31 cellular contexts compared by ENCODE assay signal in the genomic region with DNA sequence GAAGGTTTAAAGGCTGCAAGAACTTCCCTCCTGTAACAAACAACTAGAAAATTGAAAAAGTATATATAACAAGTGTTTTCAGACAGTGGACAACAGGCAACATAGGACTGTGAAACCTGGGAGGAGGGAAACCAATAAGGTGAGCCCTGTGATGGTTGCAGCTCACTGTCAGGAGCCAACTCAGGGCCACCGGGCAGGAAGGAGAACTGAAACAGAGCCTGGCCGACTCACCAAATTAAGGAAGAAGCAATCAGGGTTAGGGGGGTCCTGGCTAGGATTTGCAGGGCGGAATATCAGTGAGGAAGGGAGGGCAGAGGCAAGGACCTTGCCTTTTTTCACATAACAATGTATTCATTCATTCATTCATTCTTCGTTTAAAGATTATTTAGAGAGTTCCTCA. TPM values are rescaled to one million over a fixed set of nuclear protein-coding genes. Genes with fewer than 3 reads are reported as not detected.
DNase-seq lines count a peak whose midpoint lies in the region; ATAC-seq, FAIRE-seq and TF ChIP-seq lines count a peak whose summit lies in the region.
"Had no signal": no experiment of that assay in that cellular context is flagged by ENCODE, and none has a peak within 500 bp of the region (broad histone marks: within the 10 kb centered on the region; RNA-seq: fewer than 3 reads in every experiment).

No MANE protein-coding gene starts in this region.

- H3K27me3 ChIP-seq in neural progenitor cell (no peaks in the 10 kb centered on the region), HAP-1 (ENCODE audit: low read depth) (peaks cover 44% of the 10 kb centered on the region), SK-N-SH (ENCODE audit: insufficient read depth) (no peaks in the 10 kb centered on the region), gastroesophageal sphincter (peaks cover 17% of the 10 kb centered on the region)
- H3K27me3 ChIP-seq: BLaER1 treated with 17β-estradiol and CSF1 and Interleukin-3, amounts not matched to agents 10 nM and 100 nM had no signal

- POLR2A ChIA-PET in SK-N-SH (lab: Yijun Ruan, JAX) = no interaction called here

- H3K4me1 ChIP-seq in neural progenitor cell (no peaks in the 10 kb centered on the region), HAP-1 (no peaks in the 10 kb centered on the region), SK-N-SH (ENCODE audit: control insufficient read depth in 1 of 2, insufficient read depth in 2 of 2, low read depth in 1 of 2, low read length in 1 of 2) (no peaks in the 10 kb centered on the region), gastroesophageal sphincter (no peaks in the 10 kb centered on the region)
- H3K4me1 ChIP-seq: A549 had no signal

- H3K36me3 ChIP-seq in neural progenitor cell = no peaks in the 10 kb centered on the region
- no peaks in the 10 kb centered on the region for H3K36me3 ChIP-seq in HAP-1 (replicated peaks)
- no peaks in the 10 kb centered on the region for H3K36me3 ChIP-seq in SK-N-SH (replicated peaks in 1 of 2; ENCODE audit: control insufficient read depth in 1 of 2, insufficient read depth in 2 of 2, low read length in 1 of 2)
- H3K36me3 ChIP-seq in gastroesophageal sphincter = no peaks in the 10 kb centered on the region
- H3K36me3 ChIP-seq: BLaER1 treated with 17β-estradiol and CSF1 and Interleukin-3, amounts not matched to agents 10 nM and 100 nM had no signal

- DNase-seq in GM12891 (ENCODE audit: insufficient read length, low spot score) (no peak), MV-4-11 (lab: John Stamatoyannopoulos, UW) (peak; percentile 51), RPMI8226 (peak; percentile 36), neural progenitor cell (ENCODE audit: low spot score) (no peak), HAP-1 (ENCODE audit: low spot score in 2 of 2) (no peak), SK-N-SH (no peak)
- DNase-seq: Caco-2; CD8-positive, alpha-beta T cell; DMS79; EL; GDM1; Kasumi-1; NCI-H1048; NCI-H1417 treated with DMSO at 0.1 percent for 48 hours; NCI-H1694 treated with DMSO at 0.1 percent for 48 hours; NCI-H2081; NCI-H2227 treated with DMSO at 0.1 percent for 48 hours; NCI-H526 treated with DMSO at 0.1 percent for 48 hours; PC-9; SHP77; SW 1271 had no signal

- TF ChIP-seq RAD21 in SK-N-SH (IDR thresholded peaks at IDR 0.05; ENCODE audit: low read length) = no peak

- H3K9me3 ChIP-seq in neural progenitor cell (ENCODE audit: low read depth) = no peaks in the 10 kb centered on the region
- H3K9me3 ChIP-seq in HAP-1 = no peaks in the 10 kb centered on the region
- H3K9me3 ChIP-seq in SK-N-SH = no peaks in the 10 kb centered on the region; the same call in 1 of the 2 replicates
- H3K9me3 ChIP-seq in gastroesophageal sphincter = no peaks in the 10 kb centered on the region
- H3K9me3 ChIP-seq: A549; BLaER1 treated with 17β-estradiol and CSF1 and Interleukin-3, amounts not matched to agents 10 nM and 100 nM; Caco-2 had no signal

- TF ChIP-seq CTCF in neural progenitor cell (IDR thresholded peaks at IDR 0.05) (no peak), SK-N-SH (IDR thresholded peaks at IDR 0.05) (no peak), gastroesophageal sphincter (IDR thresholded peaks at IDR 0.05) (no peak)

- H2AFZ ChIP-seq in neural progenitor cell (replicated peaks) (no peak overlapping the region), SK-N-SH (ENCODE audit: low read depth) (no peak overlapping the region)
- H2AFZ ChIP-seq: PC-9 had no signal

- no peak for ATAC-seq in gastroesophageal sphincter
- ATAC-seq: A549; CD8-positive, alpha-beta T cell had no signal

- 55% methylated on average over 4 of the region's 4 CpGs for WGBS in SK-N-SH (ENCODE audit: low lambda C conversion rate)
- WGBS in gastroesophageal sphincter (ENCODE audit: low coverage in 1 of 2), 2 donors = 53 to 83% methylated on average over 4 of the region's 4 CpGs

- H3K9me2 ChIP-seq in SK-N-SH = no peaks in the 10 kb centered on the region

- CTCF ChIA-PET in SK-N-SH (lab: Yijun Ruan, JAX) = no interaction called here

- H3K79me2 ChIP-seq in neural progenitor cell (ENCODE audit: low read depth) (no peaks in the 10 kb centered on the region), SK-N-SH (ENCODE audit: insufficient read depth) (no peaks in the 10 kb centered on the region)

- no peak for FAIRE-seq in GM12891 (lab: Jason Lieb, UNC)
- FAIRE-seq: GM12892 had no signal

- H4K20me1 ChIP-seq in neural progenitor cell (ENCODE audit: low read depth) (no peaks in the 10 kb centered on the region), SK-N-SH (ENCODE audit: insufficient read depth) (no peaks in the 10 kb centered on the region)
- H4K20me1 ChIP-seq: BLaER1 treated with 17β-estradiol and CSF1 and Interleukin-3, amounts not matched to agents 10 nM and 100 nM had no signal

- H3K27ac ChIP-seq in neural progenitor cell = no peak overlapping the region
- no peak overlapping the region for H3K27ac ChIP-seq in SK-N-SH (ENCODE audit: low read depth in 2 of 2, low read length in 1 of 2)
- H3K27ac ChIP-seq in gastroesophageal sphincter = no peak overlapping the region
- H3K27ac ChIP-seq: A549; BLaER1 treated with 17β-estradiol and CSF1 and Interleukin-3, amounts not matched to agents 10 nM and 100 nM; HL-60; PC-9; RWPE1; SK-N-MC had no signal

- peaks cover 12% of the 10 kb centered on the region for H3K4me1 Mint-ChIP-seq in neural progenitor cell

- no peak overlapping the region for H3K4me3 ChIP-seq in neural progenitor cell
- H3K4me3 ChIP-seq in HAP-1 = no peak overlapping the region
- H3K4me3 ChIP-seq in SK-N-SH (ENCODE audit: low read depth in 2 of 2, low read length in 1 of 2) = no peak overlapping the region
- no peak overlapping the region for H3K4me3 ChIP-seq in gastroesophageal sphincter
- H3K4me3 ChIP-seq: A549; BLaER1 treated with 17β-estradiol and CSF1 and Interleukin-3, amounts not matched to agents 10 nM and 100 nM; PC-9; SK-N-MC had no signal

- no peaks in the 10 kb centered on the region for H3K9me3 Mint-ChIP-seq in neural progenitor cell
- H3K9me3 Mint-ChIP-seq: CD8-positive, alpha-beta T cell; T-helper 1 cell treated with Interleukin-12 subunit alpha and Interleukin-12 subunit beta and Interleukin-4 antibody, amounts not matched to agents 30 μg/mL and 1 μg/mL, for 36 hours had no signal

- no peak overlapping the region for H3K4me3 Mint-ChIP-seq in neural progenitor cell
- H3K4me3 Mint-ChIP-seq: CD8-positive, alpha-beta T cell; T-helper 1 cell treated with Interleukin-12 subunit alpha and Interleukin-12 subunit beta and Interleukin-4 antibody, amounts not matched to agents 30 μg/mL and 1 μg/mL, for 36 hours had no signal

- H3K36me3 Mint-ChIP-seq in neural progenitor cell = no peaks in the 10 kb centered on the region
- H3K36me3 Mint-ChIP-seq: CD8-positive, alpha-beta T cell had no signal

- H3K9ac ChIP-seq in neural progenitor cell = no peak overlapping the region
- no peak overlapping the region for H3K9ac ChIP-seq in SK-N-SH
- H3K9ac ChIP-seq: BLaER1 treated with 17β-estradiol and CSF1 and Interleukin-3, amounts not matched to agents 10 nM and 100 nM had no signal

- H3K4me2 ChIP-seq in neural progenitor cell (no peak overlapping the region), SK-N-SH (no peak overlapping the region)
- H3K4me2 ChIP-seq: A549, PC-9 had no signal

- peak overlapping the region; percentile 65 for H3K27ac Mint-ChIP-seq in neural progenitor cell
- H3K27ac Mint-ChIP-seq: CD8-positive, alpha-beta T cell; T-helper 1 cell treated with Interleukin-12 subunit alpha and Interleukin-12 subunit beta and Interleukin-4 antibody, amounts not matched to agents 30 μg/mL and 1 μg/mL, for 36 hours had no signal

- H3F3A ChIP-seq in neural progenitor cell (ENCODE audit: low read depth) = no peaks in the 10 kb centered on the region
- no peaks in the 10 kb centered on the region for H3F3A ChIP-seq in SK-N-SH (replicated peaks; ENCODE audit: insufficient read depth)

- TF ChIP-seq EP300 in SK-N-SH (IDR thresholded peaks at IDR 0.05; ENCODE audit: borderline replicate concordance in 1 of 2, low read depth in 1 of 2, low read length in 1 of 2) (no peak), gastroesophageal sphincter (IDR thresholded peaks at IDR 0.05) (no peak)

- in situ Hi-C loops in HAP-1 (cut with MboI; ENCODE audit: low sequenced_read_pairs) = no loop called here

- TF ChIP-seq POLR2A in GM12891 (IDR thresholded peaks at IDR 0.05; ENCODE audit: low read depth, low read length) = no peak
- no peak for TF ChIP-seq POLR2A in gastroesophageal sphincter (IDR thresholded peaks at IDR 0.05)

- H3K27me3 Mint-ChIP-seq in neural progenitor cell (ENCODE audit: insufficient read depth, low read depth) = peaks cover 3% of the 10 kb centered on the region

TF ChIP-seq in GM12891, 5 proteins besides CTCF, POLR2A, EP300 and RAD21:
- TF ChIP-seq SPI1 (IDR thresholded peaks at IDR 0.05; ENCODE audit: low read depth, low read length) = peak; percentile 57
- no peak for TF ChIP-seq PAX5 (IDR thresholded peaks at IDR 0.05; ENCODE audit: insufficient read depth, low read length, severe bottlenecking)

TF ChIP-seq in SK-N-SH, 30 proteins besides CTCF, POLR2A, EP300 and RAD21 (continues in another document):
- TF ChIP-seq, protein P1, sequence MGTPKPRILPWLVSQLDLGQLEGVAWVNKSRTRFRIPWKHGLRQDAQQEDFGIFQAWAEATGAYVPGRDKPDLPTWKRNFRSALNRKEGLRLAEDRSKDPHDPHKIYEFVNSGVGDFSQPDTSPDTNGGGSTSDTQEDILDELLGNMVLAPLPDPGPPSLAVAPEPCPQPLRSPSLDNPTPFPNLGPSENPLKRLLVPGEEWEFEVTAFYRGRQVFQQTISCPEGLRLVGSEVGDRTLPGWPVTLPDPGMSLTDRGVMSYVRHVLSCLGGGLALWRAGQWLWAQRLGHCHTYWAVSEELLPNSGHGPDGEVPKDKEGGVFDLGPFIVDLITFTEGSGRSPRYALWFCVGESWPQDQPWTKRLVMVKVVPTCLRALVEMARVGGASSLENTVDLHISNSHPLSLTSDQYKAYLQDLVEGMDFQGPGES (IDR thresholded peaks at IDR 0.05; ENCODE audit: low read depth, low read length) = no peak
- no peak for TF ChIP-seq RFX5 (IDR thresholded peaks at IDR 0.05; ENCODE audit: low read length)

RNA-seq across cellular contexts. Expression of a gene that starts 21.8 kb away (rescaled TPM):
- not detected for polyA plus RNA-seq in GM12891 (2012; ENCODE audit: low read depth, missing spikeins)
- total RNA-seq in neural progenitor cell (ENCODE audit: low replicate concordance) (3.7 and 5.0 TPM in 2 replicates), gastroesophageal sphincter (10 to 100 TPM; 22.2 to 48.1 (median 39.0) TPM)
- polyA plus RNA-seq in SK-N-SH (2012; rRNA removed) = 55.5 and 63.0 TPM in 2 replicates
- polyA plus RNA-seq in SK-N-SH (2012; cell fraction: cytosol; rRNA removed) = 63.9 and 65.4 TPM in 2 replicates
- 23.3 and 32.4 TPM in 2 replicates for polyA plus RNA-seq in SK-N-SH (2012; cell fraction: nucleus; rRNA removed)
- total RNA-seq: Caco-2; CD8-positive, alpha-beta T cell; PC-9 had no signal

RNA-seq across cellular contexts. Expression of a gene that starts 23.5 kb away (rescaled TPM):
- polyA plus RNA-seq in GM12891 (2012; ENCODE audit: low read depth, missing spikeins) = 207 TPM
- not detected in 2 replicates for total RNA-seq in neural progenitor cell (ENCODE audit: low replicate concordance)
- 0.02 TPM in 2 replicates for polyA plus RNA-seq in SK-N-SH (2012; rRNA removed)
- 0.01 TPM in 2 replicates for polyA plus RNA-seq in SK-N-SH (2012; cell fraction: cytosol; rRNA removed)
- 0.02 and 0.08 TPM in 2 replicates for polyA plus RNA-seq in SK-N-SH (2012; cell fraction: nucleus; rRNA removed)
- 10 to 100 TPM in 1 of 4 donors, 1 to 10 TPM in 3; 5.0 to 33.0 (median 6.8) TPM for total RNA-seq in gastroesophageal sphincter
- total RNA-seq: Caco-2, H4, NCI-H460, PC-9 had no signal

Comparison
In these comparisons a context has a peak if more than half of its experiments do, and no peak if none do; other contexts are left out.
1. DNase-seq: peak in MV-4-11 (single experiment) and RPMI8226 (single experiment); none in GM12891 (single experiment), neural progenitor cell (single experiment), HAP-1 (0 of 2) and SK-N-SH (single experiment).